8 cellular contexts compared by ENCODE assay signal in the genomic region with DNA sequence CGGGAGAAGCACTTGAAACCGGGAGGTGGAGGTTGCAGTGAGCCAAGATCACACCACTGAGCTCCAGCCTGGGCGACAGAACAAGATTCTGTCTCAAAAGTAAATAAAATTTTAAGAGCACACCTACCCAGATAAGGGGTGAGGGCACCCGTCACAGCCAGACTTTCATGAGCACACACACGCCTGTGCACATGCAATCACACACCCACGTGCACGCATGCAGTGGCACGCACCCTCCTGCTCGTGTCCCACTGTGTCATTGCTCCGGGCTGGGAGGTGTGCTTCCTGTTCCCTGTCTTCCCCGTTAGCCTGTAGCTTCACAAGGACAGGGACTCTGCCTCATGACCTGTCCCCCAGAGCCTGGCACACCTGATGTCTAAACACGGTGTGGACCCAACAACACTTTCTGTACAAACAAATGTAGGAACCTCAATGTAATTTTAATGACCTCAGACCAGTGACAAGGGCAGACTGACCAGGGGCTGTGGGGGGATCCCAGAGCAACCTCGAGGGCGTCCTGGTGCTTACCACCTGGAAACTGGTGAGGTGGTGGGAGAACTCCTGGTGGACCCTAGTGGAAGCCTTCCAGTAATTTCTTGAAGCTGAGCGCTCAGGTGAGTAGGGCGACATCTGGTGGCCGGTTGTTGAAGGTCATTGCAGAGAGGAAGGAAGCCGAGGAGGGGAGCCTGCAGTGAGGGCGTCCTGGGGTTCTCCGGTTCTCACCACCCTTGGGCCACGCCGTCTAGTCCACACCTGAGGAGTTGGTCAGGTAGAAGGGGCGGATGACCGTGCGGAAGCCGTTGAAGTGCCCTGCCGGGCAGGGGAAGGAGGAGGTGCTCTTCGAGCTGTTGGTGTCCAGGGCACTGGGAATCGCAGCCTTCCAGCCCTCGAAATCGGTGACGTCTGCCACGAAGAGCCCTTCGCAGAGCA. TPM values are rescaled to one million over a fixed set of nuclear protein-coding genes. Genes with fewer than 3 reads are reported as not detected.
DNase-seq lines count a peak whose midpoint lies in the region; ATAC-seq and TF ChIP-seq lines count a peak whose summit lies in the region.

No MANE protein-coding gene starts in this region.

- intact Hi-C loops in Calu3 (cut with micrococcal nuclease; ENCODE audit: unreplicated experiment): loop anchor here (5.0 kb wide), 1 partner anchor 104 kb away; no protein-coding TSS in a partner anchor

- H3K27me3 ChIP-seq in fibroblast of lung (ENCODE audit: control insufficient read depth, insufficient read depth, low read length): no peaks in the 10 kb centered on the region

- H3K4me1 Mint-ChIP-seq in Calu3 (ENCODE audit: low read depth, unreplicated experiment) (peaks cover 18% of the 10 kb centered on the region), nephron progenitor cell (peaks cover 75% of the 10 kb centered on the region)
- peaks cover 18% of the 10 kb centered on the region for H3K4me1 Mint-ChIP-seq in stimulated activated naive CD8-positive, alpha-beta T cell treated with anti-CD3 and anti-CD28 coated beads, Interleukin-15, amount 100 ng/mL, for 72 hours

- no peak overlapping the region for H3K4me3 Mint-ChIP-seq in Calu3 (ENCODE audit: low read depth, unreplicated experiment)
- H3K4me3 Mint-ChIP-seq in nephron progenitor cell: peak overlapping the region; percentile 64
- no peak overlapping the region for H3K4me3 Mint-ChIP-seq in stimulated activated naive CD8-positive, alpha-beta T cell treated with anti-CD3 and anti-CD28 coated beads, Interleukin-15, amount 100 ng/mL, for 72 hours

- H2AFZ ChIP-seq in fibroblast of lung (ENCODE audit: low read length): no peak overlapping the region

- H3K9me3 Mint-ChIP-seq in Calu3 (ENCODE audit: low read depth, unreplicated experiment) (no peaks in the 10 kb centered on the region), nephron progenitor cell (no peaks in the 10 kb centered on the region)
- H3K9me3 Mint-ChIP-seq in stimulated activated naive CD8-positive, alpha-beta T cell treated with anti-CD3 and anti-CD28 coated beads, Interleukin-15, amount 100 ng/mL, for 72 hours: no peaks in the 10 kb centered on the region

- H4K20me1 ChIP-seq in fibroblast of lung (ENCODE audit: control insufficient read depth, extremely low read depth, insufficient read depth, low read length): no peaks in the 10 kb centered on the region

- peak overlapping the region; percentile 25 for H3K4me2 ChIP-seq in fibroblast of lung (ENCODE audit: extremely low read depth, insufficient read depth, low read length)

- peaks cover 17% of the 10 kb centered on the region for H3K4me1 ChIP-seq in fibroblast of lung (ENCODE audit: control insufficient read depth, extremely low read depth, insufficient read depth, low read length)

- H3K27ac Mint-ChIP-seq in Calu3 (ENCODE audit: unreplicated experiment) (peak overlapping the region; percentile 66), nephron progenitor cell (peak overlapping the region; percentile 89)
- H3K27ac Mint-ChIP-seq in stimulated activated naive CD8-positive, alpha-beta T cell treated with anti-CD3 and anti-CD28 coated beads, Interleukin-15, amount 100 ng/mL, for 72 hours: peak overlapping the region in 1 of 2 donors; percentile 73

- TSS peak; percentile 78 for BruUV-seq in Calu3 (replicated peaks; lab: Mats Ljungman, UMichigan)

- peak; percentile 57 for ATAC-seq in stimulated activated naive CD8-positive, alpha-beta T cell treated with anti-CD3 and anti-CD28 coated beads, Interleukin-15, amount 100 ng/mL, for 72 hours
- no peak for ATAC-seq in GM19467 (IDR thresholded peaks at IDR 0.05; ENCODE audit: unreplicated experiment)

- DNase-seq in Calu3 (peak; percentile 79), Kasumi-1 (lab: John Stamatoyannopoulos, UW) (peak; percentile 88 to 92), RWPE1 (ENCODE audit: low spot score) (peak; percentile 65), activated T-helper 1 cell treated with Interleukin-2 at 50 U/mL for 16 hours (ENCODE audit: low read depth) (peak; percentile 59), fibroblast of lung (ENCODE audit: low read depth in 2 of 2) (peak; percentile 54 to 75), nephron progenitor cell (peak; percentile 88)
- DNase-seq in stimulated activated naive CD8-positive, alpha-beta T cell treated with anti-CD3 and anti-CD28 coated beads, Interleukin-15, amount 100 ng/mL, for 72 hours: peak; percentile 66 to 75

- CTCF ChIA-PET in Calu3 (lab: Charles Lee): interaction anchor here (0.7 to 2.2 kb wide), 5 partner anchors 14 to 109 kb away, joined by 3 to 15 read pairs (median 3); no protein-coding TSS in a partner anchor
- CTCF ChIA-PET in RWPE1 (lab: Yijun Ruan, JAX): interaction anchor here (0.6 to 3.7 kb wide), 16 partner anchors 8 to 375 kb away, joined by 3 to 44 read pairs (median 4); no protein-coding TSS in a partner anchor

- H3K4me3 ChIP-seq in fibroblast of lung (replicated peaks in 1 of 4; ENCODE audit: control extremely low read depth in 1 of 4, insufficient read depth in 1 of 4, low read depth in 3 of 4, low read length in 4 of 4): no peak overlapping the region

- H3K79me2 ChIP-seq in fibroblast of lung (ENCODE audit: control insufficient read depth, insufficient read depth, low read length): peaks cover 3% of the 10 kb centered on the region

- H3K36me3 Mint-ChIP-seq in Calu3 (ENCODE audit: insufficient read depth, unreplicated experiment): peaks cover 88% of the 10 kb centered on the region
- H3K36me3 Mint-ChIP-seq in nephron progenitor cell (ENCODE audit: low read depth): no peaks in the 10 kb centered on the region

- no peak overlapping the region for H3K9ac ChIP-seq in fibroblast of lung (ENCODE audit: insufficient read depth, low read length)

- POLR2A ChIA-PET in RWPE1 (lab: Yijun Ruan, JAX; ENCODE audit: low non-redundant PET): no interaction called here

- peaks cover 10% of the 10 kb centered on the region for H3K36me3 ChIP-seq in fibroblast of lung (ENCODE audit: control insufficient read depth, insufficient read depth, low read length)

- no peaks in the 10 kb centered on the region for H3K9me3 ChIP-seq in fibroblast of lung (ENCODE audit: control insufficient read depth, insufficient read depth, low read depth, low read length)

- H3K27me3 Mint-ChIP-seq in Calu3 (ENCODE audit: unreplicated experiment): no peaks in the 10 kb centered on the region
- H3K27me3 Mint-ChIP-seq in nephron progenitor cell (ENCODE audit: low read depth, poor library complexity): peaks cover 4% of the 10 kb centered on the region
- no peaks in the 10 kb centered on the region for H3K27me3 Mint-ChIP-seq in stimulated activated naive CD8-positive, alpha-beta T cell treated with anti-CD3 and anti-CD28 coated beads, Interleukin-15, amount 100 ng/mL, for 72 hours

- H3K27ac ChIP-seq in RWPE1: peak overlapping the region; percentile 88
- no peak overlapping the region for H3K27ac ChIP-seq in fibroblast of lung (ENCODE audit: insufficient read depth, low read length)

- TF ChIP-seq CTCF in Calu3 (IDR thresholded peaks at IDR 0.05; ENCODE audit: unreplicated experiment) (peak; percentile 85), RWPE1 (conservative IDR thresholded peaks at IDR 0.05; ENCODE audit: low read depth) (peak; percentile 94), fibroblast of lung (conservative IDR thresholded peaks at IDR 0.05 in 1 of 2, IDR thresholded peaks at IDR 0.05 in 1 of 2; ENCODE audit: low read depth in 1 of 2, low read length in 2 of 2) (peak; percentile 84 to 86), nephron progenitor cell (IDR thresholded peaks at IDR 0.05) (peak; percentile 90)

RNA-seq across cellular contexts. Expression of a gene that starts 8.6 kb away (rescaled TPM):
- 747 and 1,100 TPM in 2 replicates for total RNA-seq in Calu3 (2022)
- total RNA-seq in fibroblast of lung: 320 and 387 TPM in 2 replicates
- 93.2 and 128 TPM in 2 replicates for polyA plus RNA-seq in fibroblast of lung
- 160 and 278 TPM in 2 replicates for polyA plus RNA-seq in fibroblast of lung (2012)
- polyA minus RNA-seq in fibroblast of lung (ENCODE audit: low replicate concordance): 166 and 363 TPM in 2 replicates

RNA-seq across cellular contexts. Expression of a gene that starts 38.5 kb away (rescaled TPM):
- total RNA-seq in Calu3 (2022) (95.7 and 115 TPM in 2 replicates), fibroblast of lung (36.2 and 46.6 TPM in 2 replicates)
- polyA plus RNA-seq in fibroblast of lung: 39.9 and 61.7 TPM in 2 replicates
- polyA plus RNA-seq in fibroblast of lung (2012): 39.8 and 57.6 TPM in 2 replicates
- polyA minus RNA-seq in fibroblast of lung (ENCODE audit: low replicate concordance): 50.1 and 68.5 TPM in 2 replicates

RNA-seq across cellular contexts. Expression of a gene that starts 45.9 kb away (rescaled TPM):
- total RNA-seq in Calu3 (2022) (246 and 262 TPM in 2 replicates), fibroblast of lung (88.9 and 155 TPM in 2 replicates)
- polyA plus RNA-seq in fibroblast of lung: 607 and 745 TPM in 2 replicates
- polyA plus RNA-seq in fibroblast of lung (2012): 667 and 999 TPM in 2 replicates
- polyA minus RNA-seq in fibroblast of lung (ENCODE audit: low replicate concordance): 484 and 816 TPM in 2 replicates

RNA-seq across cellular contexts. Expression of a gene that starts 52.9 kb away (rescaled TPM):
- total RNA-seq in Calu3 (2022): 3.1 and 3.3 TPM in 2 replicates
- 32.4 and 45.2 TPM in 2 replicates for total RNA-seq in fibroblast of lung
- 15.0 and 15.7 TPM in 2 replicates for polyA plus RNA-seq in fibroblast of lung
- 25.1 and 27.7 TPM in 2 replicates for polyA plus RNA-seq in fibroblast of lung (2012)
- 24.6 and 29.0 TPM in 2 replicates for polyA minus RNA-seq in fibroblast of lung (ENCODE audit: low replicate concordance)
